8 cellular contexts compared by ENCODE assay signal in the genomic region with DNA sequence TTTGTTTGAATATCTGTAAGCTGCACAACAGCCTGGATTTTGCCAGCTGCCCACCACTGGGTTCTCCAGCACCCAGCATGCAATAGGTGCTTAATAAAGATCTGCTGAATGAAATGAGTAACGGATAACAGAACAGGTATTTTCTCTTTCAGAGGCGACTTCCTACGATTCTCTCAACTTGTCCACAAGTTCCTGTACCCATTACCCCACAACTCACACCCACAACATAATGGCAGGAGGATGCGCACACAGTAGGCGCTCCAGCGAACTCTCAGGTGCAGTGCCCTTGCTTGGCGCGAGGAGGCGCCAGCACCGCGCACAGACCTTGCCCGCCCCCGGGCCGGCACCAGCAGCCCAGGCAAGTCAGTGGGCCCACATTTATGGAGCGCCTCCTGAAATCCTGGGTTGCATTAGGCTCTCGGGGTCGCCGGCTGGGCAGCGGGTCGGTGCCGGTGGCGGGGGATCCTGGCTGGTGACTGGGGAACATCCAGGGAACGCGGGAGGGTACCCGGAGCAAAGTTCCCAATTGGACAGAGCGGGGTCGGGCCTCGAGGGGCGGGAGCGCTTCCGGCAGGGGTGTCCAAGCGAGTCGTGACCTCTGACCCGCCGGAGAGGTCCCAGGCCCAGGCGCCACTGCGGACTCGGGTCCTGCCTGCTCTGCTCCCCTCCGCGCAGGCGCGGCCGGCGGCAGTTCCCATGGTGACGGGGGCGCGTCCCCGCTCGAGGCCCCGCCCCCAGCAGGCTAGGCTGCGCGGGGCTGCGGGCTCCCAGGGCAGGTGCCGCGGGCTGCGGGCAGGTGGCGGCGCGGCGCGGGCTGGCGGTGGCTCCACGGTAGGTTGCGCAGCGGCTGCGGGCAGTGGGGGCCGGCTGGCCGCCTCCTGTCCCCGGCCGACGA. TPM values are rescaled to one million over a fixed set of nuclear protein-coding genes. Genes with fewer than 3 reads are reported as not detected.
DNase-seq lines count a peak whose midpoint lies in the region; ATAC-seq and TF ChIP-seq lines count a peak whose summit lies in the region.

A gene (plus strand): TSS at position 775 of the 895 bp plus-strand sequence. CDS start 75,284 bp downstream, outside the sequence.

- no peaks in the 10 kb centered on the region for H3K36me3 Mint-ChIP-seq in activated T-helper 17 cell treated with anti-CD3 and anti-CD28 coated beads, Interleukin-2, amount 50 U/mL, for 72 hours (ENCODE audit: low read depth)
- H3K36me3 Mint-ChIP-seq in naive thymus-derived CD4-positive, alpha-beta T cell = no peaks in the 10 kb centered on the region
- H3K36me3 Mint-ChIP-seq in stimulated activated effector memory CD8-positive, alpha-beta T cell treated with anti-CD3 and anti-CD28 coated beads, Interleukin-12 subunit alpha, Interleukin-12 subunit beta, amount 100 ng/mL, for 72 hours = peaks cover 6% of the 10 kb centered on the region

- no peak within 1 kb of the TSS for H3K27ac ChIP-seq in fibroblast of lung (ENCODE audit: insufficient read depth, low read length)
- no peak within 1 kb of the TSS for H3K27ac ChIP-seq in naive thymus-derived CD4-positive, alpha-beta T cell (ENCODE audit: low read depth, low read length)

- H3K4me1 ChIP-seq in fibroblast of lung (ENCODE audit: control insufficient read depth, extremely low read depth, insufficient read depth, low read length) = peaks cover 2% of the 10 kb centered on the region
- H3K4me1 ChIP-seq in naive thymus-derived CD4-positive, alpha-beta T cell (ENCODE audit: control insufficient read depth in 2 of 2, insufficient read depth in 2 of 2, low read length in 2 of 2) = peaks cover 8 to 9% of the 10 kb centered on the region in 2 donors

- H3K36me3 ChIP-seq in fibroblast of lung (ENCODE audit: control insufficient read depth, insufficient read depth, low read length) = no peaks in the 10 kb centered on the region
- H3K36me3 ChIP-seq in naive thymus-derived CD4-positive, alpha-beta T cell (ENCODE audit: control insufficient read depth in 2 of 3, insufficient read depth in 3 of 3, low read length in 3 of 3) = no peaks in the 10 kb centered on the region

- H3K9me3 Mint-ChIP-seq in activated T-helper 17 cell treated with anti-CD3 and anti-CD28 coated beads, Interleukin-2, amount 50 U/mL, for 72 hours = no peaks in the 10 kb centered on the region
- H3K9me3 Mint-ChIP-seq in naive thymus-derived CD4-positive, alpha-beta T cell = peaks cover 0 to 5% (median 0%) of the 10 kb centered on the region in 11 donors
- no peaks in the 10 kb centered on the region for H3K9me3 Mint-ChIP-seq in stimulated activated effector memory CD8-positive, alpha-beta T cell treated with anti-CD3 and anti-CD28 coated beads, Interleukin-12 subunit alpha, Interleukin-12 subunit beta, amount 100 ng/mL, for 72 hours

- CTCF ChIA-PET in naive thymus-derived CD4-positive, alpha-beta T cell (lab: Charles Lee) = interaction anchor here (0.7 to 1.0 kb wide), 2 partner anchors 96 to 103 kb away, joined by 3 to 5 read pairs; no protein-coding TSS in a partner anchor

- peak within 1 kb of the TSS; percentile 42 to 66 (median 52) for H3K4me3 ChIP-seq in fibroblast of lung (replicated peaks in 1 of 4; ENCODE audit: control extremely low read depth in 1 of 4, insufficient read depth in 1 of 4, low read depth in 3 of 4, low read length in 4 of 4)
- peak within 1 kb of the TSS; percentile 86 for H3K4me3 ChIP-seq in naive thymus-derived CD4-positive, alpha-beta T cell (ENCODE audit: low read length)

- peaks cover 50% of the 10 kb centered on the region for H3K27me3 Mint-ChIP-seq in activated T-helper 17 cell treated with anti-CD3 and anti-CD28 coated beads, Interleukin-2, amount 50 U/mL, for 72 hours
- H3K27me3 Mint-ChIP-seq in naive thymus-derived CD4-positive, alpha-beta T cell = peaks cover 48 to 74% (median 55%) of the 10 kb centered on the region in 5 donors

- POLR2A ChIA-PET in naive thymus-derived CD4-positive, alpha-beta T cell (lab: Charles Lee) = no interaction called here

- H3K27ac Mint-ChIP-seq in activated T-helper 17 cell treated with anti-CD3 and anti-CD28 coated beads, Interleukin-2, amount 50 U/mL, for 72 hours = peak within 1 kb of the TSS; percentile 1
- H3K27ac Mint-ChIP-seq in naive thymus-derived CD4-positive, alpha-beta T cell = peak within 1 kb of the TSS in 5 of 9 donors; percentile 49 to 83 (median 65)
- peak within 1 kb of the TSS; percentile 65 for H3K27ac Mint-ChIP-seq in stimulated activated effector memory CD8-positive, alpha-beta T cell treated with anti-CD3 and anti-CD28 coated beads, Interleukin-12 subunit alpha, Interleukin-12 subunit beta, amount 100 ng/mL, for 72 hours

- peak; percentile 96 for ATAC-seq in activated T-helper 17 cell treated with anti-CD3 and anti-CD28 coated beads, Interleukin-2, amount 50 U/mL, for 72 hours (replicated peaks)
- ATAC-seq in naive thymus-derived CD4-positive, alpha-beta T cell = peak; percentile 96
- ATAC-seq in stimulated activated effector memory CD8-positive, alpha-beta T cell treated with anti-CD3 and anti-CD28 coated beads, Interleukin-12 subunit alpha, Interleukin-12 subunit beta, amount 100 ng/mL, for 72 hours = peak; percentile 93

- no peaks in the 10 kb centered on the region for H3K79me2 ChIP-seq in fibroblast of lung (ENCODE audit: control insufficient read depth, insufficient read depth, low read length)

- no peaks in the 10 kb centered on the region for H4K20me1 ChIP-seq in fibroblast of lung (ENCODE audit: control insufficient read depth, extremely low read depth, insufficient read depth, low read length)

- no peaks in the 10 kb centered on the region for H3K9me3 ChIP-seq in fibroblast of lung (ENCODE audit: control insufficient read depth, insufficient read depth, low read depth, low read length)
- no peaks in the 10 kb centered on the region for H3K9me3 ChIP-seq in naive thymus-derived CD4-positive, alpha-beta T cell (ENCODE audit: control insufficient read depth in 2 of 3, low read length in 3 of 3)

- peaks cover 3% of the 10 kb centered on the region for H3K27me3 ChIP-seq in fibroblast of lung (ENCODE audit: control insufficient read depth, insufficient read depth, low read length)
- H3K27me3 ChIP-seq in naive thymus-derived CD4-positive, alpha-beta T cell (ENCODE audit: control insufficient read depth in 2 of 2, insufficient read depth in 2 of 2, low read length in 2 of 2) = peaks cover 3% of the 10 kb centered on the region in 2 donors

- peak within 1 kb of the TSS; percentile 88 for H2AFZ ChIP-seq in fibroblast of lung (ENCODE audit: low read length)

- peak within 1 kb of the TSS; percentile 52 for H3K9ac ChIP-seq in fibroblast of lung (ENCODE audit: insufficient read depth, low read length)

- peaks cover 6% of the 10 kb centered on the region for H3K4me1 Mint-ChIP-seq in activated T-helper 17 cell treated with anti-CD3 and anti-CD28 coated beads, Interleukin-2, amount 50 U/mL, for 72 hours
- peaks cover 4 to 32% (median 16%) of the 10 kb centered on the region in 7 donors for H3K4me1 Mint-ChIP-seq in naive thymus-derived CD4-positive, alpha-beta T cell
- peaks cover 24% of the 10 kb centered on the region for H3K4me1 Mint-ChIP-seq in stimulated activated effector memory CD8-positive, alpha-beta T cell treated with anti-CD3 and anti-CD28 coated beads, Interleukin-12 subunit alpha, Interleukin-12 subunit beta, amount 100 ng/mL, for 72 hours

- DNase-seq in SIG-M5 treated with dmso at 0.1 percent for 504 hours (lab: John Stamatoyannopoulos, UW; ENCODE audit: unreplicated experiment) (peak; percentile 47), SIG-M5 (lab: John Stamatoyannopoulos, UW) (no peak), HuH-7 (ENCODE audit: low spot score) (peak; percentile 96), RPMI8226 (peak; percentile 93), fibroblast of lung (ENCODE audit: low read depth in 2 of 2) (peak; percentile 48)
- DNase-seq in naive thymus-derived CD4-positive, alpha-beta T cell = peak; percentile 78 to 95 (median 88)
- peak; percentile 88 to 94 for DNase-seq in stimulated activated effector memory CD8-positive, alpha-beta T cell treated with anti-CD3 and anti-CD28 coated beads, Interleukin-12 subunit alpha, Interleukin-12 subunit beta, amount 100 ng/mL, for 72 hours (ENCODE audit: low spot score in 2 of 2)

- peak within 1 kb of the TSS; percentile 74 for H3K4me3 Mint-ChIP-seq in activated T-helper 17 cell treated with anti-CD3 and anti-CD28 coated beads, Interleukin-2, amount 50 U/mL, for 72 hours
- peak within 1 kb of the TSS; percentile 64 to 88 (median 80) for H3K4me3 Mint-ChIP-seq in naive thymus-derived CD4-positive, alpha-beta T cell
- H3K4me3 Mint-ChIP-seq in stimulated activated effector memory CD8-positive, alpha-beta T cell treated with anti-CD3 and anti-CD28 coated beads, Interleukin-12 subunit alpha, Interleukin-12 subunit beta, amount 100 ng/mL, for 72 hours = peak within 1 kb of the TSS; percentile 81

- peak; percentile 89 to 98 for TF ChIP-seq CTCF in fibroblast of lung (conservative IDR thresholded peaks at IDR 0.05 in 1 of 2, IDR thresholded peaks at IDR 0.05 in 1 of 2; ENCODE audit: low read depth in 1 of 2, low read length in 2 of 2)

- intact Hi-C loops in naive thymus-derived CD4-positive, alpha-beta T cell (cut with micrococcal nuclease) = loop anchor here (1.0 to 5.0 kb wide), 5 partner anchors 43 to 800 kb away; no protein-coding TSS in a partner anchor

- H3K4me2 ChIP-seq in fibroblast of lung (ENCODE audit: extremely low read depth, insufficient read depth, low read length) = peak within 1 kb of the TSS; percentile 95

RNA-seq across cellular contexts. Expression of the gene that starts here (rescaled TPM):
- total RNA-seq in activated T-helper 17 cell treated with anti-CD3 and anti-CD28 coated beads, Interleukin-2, amount 50 U/mL, for 72 hours = 1 to 10 TPM; 5.9 to 6.0 TPM
- 0.77 and 1.3 TPM in 2 replicates for total RNA-seq in fibroblast of lung
- polyA plus RNA-seq in fibroblast of lung = 0.34 and 0.69 TPM in 2 replicates
- polyA plus RNA-seq in fibroblast of lung (2012) = 0.40 and 0.60 TPM in 2 replicates
- polyA minus RNA-seq in fibroblast of lung (ENCODE audit: low replicate concordance) = 0.74 and 1.1 TPM in 2 replicates
- total RNA-seq in naive thymus-derived CD4-positive, alpha-beta T cell = 10 to 100 TPM in 1 of 5 experiments, 1 to 10 TPM in 4; 2.8 to 19.0 (median 4.5) TPM
- under 1 TPM; 0.47 to 0.87 TPM for polyA plus RNA-seq in naive thymus-derived CD4-positive, alpha-beta T cell

Comparison
In these comparisons a context has a peak if more than half of its experiments do, and no peak if none do; other contexts are left out.
1. H3K27ac Mint-ChIP-seq: peak in every context shown above with its lines; median percentile 65 in naive thymus-derived CD4-positive, alpha-beta T cell; 65 in stimulated activated effector memory CD8-positive, alpha-beta T cell treated with anti-CD3 and anti-CD28 coated beads, Interleukin-12 subunit alpha, Interleukin-12 subunit beta, amount 100 ng/mL, for 72 hours; 1 in activated T-helper 17 cell treated with anti-CD3 and anti-CD28 coated beads, Interleukin-2, amount 50 U/mL, for 72 hours.